Comparison of ENCODE assay signal across 1 cellular context in genomic region chr1:45205910-45206721, GRCh38.
A peak's percentile ranks its signal among the peaks of the same experiment; 100 is the strongest.
TF ChIP-seq lines count a peak whose summit lies in the region.

Gene ZSWIM5, minus strand, starts transcription at chr1:45206605. Its CDS starts 255 bp downstream, at chr1:45206350.

TF ChIP-seq in HepG2, 621 proteins besides CTCF, POLR2A, EP300 and RAD21 (continued from another document and continues in another):
- TF ChIP-seq ZBTB8A (CRISPR knock-in tag; IDR thresholded peaks at IDR 0.05; ENCODE audit: borderline replicate concordance, low read depth) = no peak
- no peak for TF ChIP-seq KAT2B (IDR thresholded peaks at IDR 0.05; ENCODE audit: borderline replicate concordance, low read depth, low read length)
- TF ChIP-seq ZNF614 (CRISPR knock-in tag; IDR thresholded peaks at IDR 0.05; ENCODE audit: borderline replicate concordance) = no peak
- TF ChIP-seq ZNF737 (CRISPR knock-in tag; IDR thresholded peaks at IDR 0.05; ENCODE audit: borderline replicate concordance) = no peak
- 0 out of 2 replicates have a peak, but pooled peaks have one; percentile 22 for TF ChIP-seq ZNF33B (CRISPR knock-in tag; IDR thresholded peaks at IDR 0.05)
- TF ChIP-seq, protein P1, sequence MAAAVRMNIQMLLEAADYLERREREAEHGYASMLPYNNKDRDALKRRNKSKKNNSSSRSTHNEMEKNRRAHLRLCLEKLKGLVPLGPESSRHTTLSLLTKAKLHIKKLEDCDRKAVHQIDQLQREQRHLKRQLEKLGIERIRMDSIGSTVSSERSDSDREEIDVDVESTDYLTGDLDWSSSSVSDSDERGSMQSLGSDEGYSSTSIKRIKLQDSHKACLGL (CRISPR knock-in tag; IDR thresholded peaks at IDR 0.05) = peak; percentile 50; the same call in 1 of the 2 replicates
- no peak for TF ChIP-seq ZNF761 (CRISPR knock-in tag; conservative IDR thresholded peaks at IDR 0.05)
- TF ChIP-seq TBX2 (CRISPR knock-in tag; IDR thresholded peaks at IDR 0.05; ENCODE audit: borderline replicate concordance) = 0 out of 2 replicates have a peak, but pooled peaks have one; percentile 10
- TF ChIP-seq CAMTA2 (CRISPR knock-in tag; IDR thresholded peaks at IDR 0.05; ENCODE audit: borderline replicate concordance) = no peak; the same call in 1 of the 2 replicates
- TF ChIP-seq, protein P2, sequence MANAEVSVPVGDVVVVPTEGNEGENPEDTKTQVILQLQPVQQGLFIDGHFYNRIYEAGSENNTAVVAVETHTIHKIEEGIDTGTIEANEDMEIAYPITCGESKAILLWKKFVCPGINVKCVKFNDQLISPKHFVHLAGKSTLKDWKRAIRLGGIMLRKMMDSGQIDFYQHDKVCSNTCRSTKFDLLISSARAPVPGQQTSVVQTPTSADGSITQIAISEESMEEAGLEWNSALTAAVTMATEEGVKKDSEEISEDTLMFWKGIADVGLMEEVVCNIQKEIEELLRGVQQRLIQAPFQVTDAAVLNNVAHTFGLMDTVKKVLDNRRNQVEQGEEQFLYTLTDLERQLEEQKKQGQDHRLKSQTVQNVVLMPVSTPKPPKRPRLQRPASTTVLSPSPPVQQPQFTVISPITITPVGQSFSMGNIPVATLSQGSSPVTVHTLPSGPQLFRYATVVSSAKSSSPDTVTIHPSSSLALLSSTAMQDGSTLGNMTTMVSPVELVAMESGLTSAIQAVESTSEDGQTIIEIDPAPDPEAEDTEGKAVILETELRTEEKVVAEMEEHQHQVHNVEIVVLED (CRISPR knock-in tag; IDR thresholded peaks at IDR 0.05; ENCODE audit: borderline replicate concordance) = no peak
- TF ChIP-seq NCOA1 (CRISPR knock-in tag; IDR thresholded peaks at IDR 0.05) = no peak
- no peak for TF ChIP-seq TEF (CRISPR knock-in tag; IDR thresholded peaks at IDR 0.05)
- TF ChIP-seq, protein P3, sequence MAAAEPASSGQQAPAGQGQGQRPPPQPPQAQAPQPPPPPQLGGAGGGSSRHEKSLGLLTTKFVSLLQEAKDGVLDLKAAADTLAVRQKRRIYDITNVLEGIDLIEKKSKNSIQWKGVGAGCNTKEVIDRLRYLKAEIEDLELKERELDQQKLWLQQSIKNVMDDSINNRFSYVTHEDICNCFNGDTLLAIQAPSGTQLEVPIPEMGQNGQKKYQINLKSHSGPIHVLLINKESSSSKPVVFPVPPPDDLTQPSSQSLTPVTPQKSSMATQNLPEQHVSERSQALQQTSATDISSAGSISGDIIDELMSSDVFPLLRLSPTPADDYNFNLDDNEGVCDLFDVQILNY (CRISPR knock-in tag; conservative IDR thresholded peaks at IDR 0.05) = no peak
- no peak for TF ChIP-seq NR2F2 (IDR thresholded peaks at IDR 0.05; ENCODE audit: borderline replicate concordance, low read depth)
- no peak for TF ChIP-seq ZSCAN12 (CRISPR knock-in tag; IDR thresholded peaks at IDR 0.05)
- no peak; the same call in 1 of the 2 replicates for TF ChIP-seq IRF2 (CRISPR knock-in tag; IDR thresholded peaks at IDR 0.05)
- TF ChIP-seq ZKSCAN8 (CRISPR knock-in tag; IDR thresholded peaks at IDR 0.05; ENCODE audit: borderline replicate concordance) = no peak
- TF ChIP-seq ZZZ3 (CRISPR knock-in tag; IDR thresholded peaks at IDR 0.05; ENCODE audit: borderline replicate concordance) = no peak
- TF ChIP-seq ZNF883 (CRISPR knock-in tag; IDR thresholded peaks at IDR 0.05; ENCODE audit: not compliant biosample characterization) = no peak
- no peak for TF ChIP-seq HOXD1 (CRISPR knock-in tag; IDR thresholded peaks at IDR 0.05)
- TF ChIP-seq ZNF678 (CRISPR knock-in tag; IDR thresholded peaks at IDR 0.05) = no peak
- TF ChIP-seq, protein P4, sequence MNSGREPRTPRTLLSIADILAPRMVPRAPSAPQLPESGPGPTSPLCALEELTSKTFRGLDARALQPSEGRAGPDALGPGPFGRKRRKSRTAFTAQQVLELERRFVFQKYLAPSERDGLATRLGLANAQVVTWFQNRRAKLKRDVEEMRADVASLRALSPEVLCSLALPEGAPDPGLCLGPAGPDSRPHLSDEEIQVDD (CRISPR knock-in tag; IDR thresholded peaks at IDR 0.05; ENCODE audit: borderline replicate concordance) = no peak
- 0 out of 2 replicates have a peak, but pooled peaks have one; percentile 20 for TF ChIP-seq RELA (CRISPR knock-in tag; IDR thresholded peaks at IDR 0.05)
- TF ChIP-seq HHEX (CRISPR knock-in tag; IDR thresholded peaks at IDR 0.05) = no peak
- TF ChIP-seq HNF4G (IDR thresholded peaks at IDR 0.05; ENCODE audit: borderline replicate concordance, low read depth, low read length) = no peak
- no peak for TF ChIP-seq HNF4G (CRISPR knock-in tag; IDR thresholded peaks at IDR 0.05; ENCODE audit: borderline replicate concordance, low read depth)
- no peak for TF ChIP-seq ATAD3A (CRISPR knock-in tag; IDR thresholded peaks at IDR 0.05)
- no peak for TF ChIP-seq ZNF644 (CRISPR knock-in tag; IDR thresholded peaks at IDR 0.05; ENCODE audit: low read depth)
- no peak for TF ChIP-seq AKNA (CRISPR knock-in tag; IDR thresholded peaks at IDR 0.05; ENCODE audit: borderline replicate concordance)
- no peak; the same call in 1 of the 2 replicates for TF ChIP-seq ZNF724P (CRISPR knock-in tag; IDR thresholded peaks at IDR 0.05; ENCODE audit: borderline replicate concordance)
- no peak for TF ChIP-seq ZNF17 (CRISPR knock-in tag; IDR thresholded peaks at IDR 0.05)
- TF ChIP-seq SMC3 (IDR thresholded peaks at IDR 0.05; ENCODE audit: low read length) = no peak
- TF ChIP-seq ZNF501 (CRISPR knock-in tag; IDR thresholded peaks at IDR 0.05) = no peak
- TF ChIP-seq ZSCAN30 (CRISPR knock-in tag; IDR thresholded peaks at IDR 0.05) = no peak
- TF ChIP-seq GPN1 (CRISPR knock-in tag; IDR thresholded peaks at IDR 0.05; ENCODE audit: borderline replicate concordance) = no peak
- peak; percentile 78 for TF ChIP-seq ZFX (CRISPR knock-in tag; IDR thresholded peaks at IDR 0.05; ENCODE audit: low read depth)
- no peak for TF ChIP-seq ZNF512 (CRISPR knock-in tag; IDR thresholded peaks at IDR 0.05)
- TF ChIP-seq GPBP1L1 (CRISPR knock-in tag; IDR thresholded peaks at IDR 0.05) = no peak
- TF ChIP-seq SALL1 (CRISPR knock-in tag; IDR thresholded peaks at IDR 0.05) = peak; percentile 50; the same call in 1 of the 2 replicates
- no peak for TF ChIP-seq SMYD3 (CRISPR knock-in tag; IDR thresholded peaks at IDR 0.05)
- TF ChIP-seq RORA (CRISPR knock-in tag; IDR thresholded peaks at IDR 0.05) = no peak
- no peak for TF ChIP-seq AKAP8 (CRISPR knock-in tag; IDR thresholded peaks at IDR 0.05)
- TF ChIP-seq ZNF790 (CRISPR knock-in tag; IDR thresholded peaks at IDR 0.05; ENCODE audit: borderline replicate concordance) = no peak
- TF ChIP-seq FOXK1 (CRISPR knock-in tag; IDR thresholded peaks at IDR 0.05; ENCODE audit: borderline replicate concordance, low read depth) = no peak; the same call in 1 of the 2 replicates
- TF ChIP-seq ELF3 (CRISPR knock-in tag; IDR thresholded peaks at IDR 0.05) = no peak
- no peak for TF ChIP-seq ZNF3 (CRISPR knock-in tag; IDR thresholded peaks at IDR 0.05)
- TF ChIP-seq ZNF251 (CRISPR knock-in tag; IDR thresholded peaks at IDR 0.05) = no peak
- no peak for TF ChIP-seq ARID2 (CRISPR knock-in tag; IDR thresholded peaks at IDR 0.05; ENCODE audit: borderline replicate concordance)
- TF ChIP-seq SNRNP70 (IDR thresholded peaks at IDR 0.05; ENCODE audit: low read depth, low read length) = no peak
- no peak; the same call in 1 of the 2 replicates for TF ChIP-seq ZNF609 (CRISPR knock-in tag; IDR thresholded peaks at IDR 0.05; ENCODE audit: borderline replicate concordance)
- TF ChIP-seq KMT2B (CRISPR knock-in tag; IDR thresholded peaks at IDR 0.05) = peak; percentile 86
